8 cellular contexts compared by ENCODE assay signal in genomic region chr10:58967551-58968418, GRCh38.
DNase-seq lines count a peak whose midpoint lies in the region; ATAC-seq, FAIRE-seq and TF ChIP-seq lines count a peak whose summit lies in the region.

No MANE protein-coding gene starts in this region.

- no peak for TF ChIP-seq POLR2A in GM12891 (IDR thresholded peaks at IDR 0.05; ENCODE audit: low read depth, low read length)

- ATAC-seq in GM19025 (IDR thresholded peaks at IDR 0.05; ENCODE audit: low read depth, unreplicated experiment) (peak; percentile 72), GM19395 (IDR thresholded peaks at IDR 0.05; ENCODE audit: unreplicated experiment) (no peak)

- DNase-seq in NCI-H1417 (lab: John Stamatoyannopoulos, UW) (peak; percentile 38 to 91 (median 78)), glomerular visceral epithelial cell (ENCODE audit: extremely low spot score) (peak; percentile 43), renal cortical epithelial cell (ENCODE audit: low read depth) (peak; percentile 74), GM12891 (ENCODE audit: insufficient read length, low spot score) (no peak), GDM1 (lab: John Stamatoyannopoulos, UW) (no peak)
- no peak for DNase-seq in stimulated activated CD4-positive, alpha-beta T cell treated with anti-CD3 and anti-CD28 coated beads, Interleukin-4, amount 100 ng/mL, for 1 hour

- no peak for FAIRE-seq in GM12891 (lab: Jason Lieb, UNC)

TF ChIP-seq in GM12891, 5 proteins besides CTCF, POLR2A, EP300 and RAD21:
- no peak for TF ChIP-seq PAX5 (IDR thresholded peaks at IDR 0.05; ENCODE audit: insufficient read depth, low read length, severe bottlenecking)

Comparison
In these comparisons a context has a peak if more than half of its experiments do, and no peak if none do; other contexts are left out.
1. DNase-seq: peak in NCI-H1417 (3 of 3), glomerular visceral epithelial cell (single experiment) and renal cortical epithelial cell (single experiment); none in stimulated activated CD4-positive, alpha-beta T cell treated with anti-CD3 and anti-CD28 coated beads, Interleukin-4, amount 100 ng/mL, for 1 hour (single experiment), GM12891 (single experiment) and GDM1 (single experiment).